Comparison of ENCODE assay signal across 22 cellular contexts in genomic region chr11:44846852-44847251, GRCh38.
"Had no signal": no experiment of that assay in that cellular context is flagged by ENCODE, and none has a peak within 500 bp of the region (broad histone marks: within the 10 kb centered on the region; RNA-seq: fewer than 3 reads in every experiment).

No MANE protein-coding gene starts in this region.

- H3K4me1 Mint-ChIP-seq: IgD-negative memory B cell had no signal

- H3K27ac ChIP-seq: KMS-11, SJSA1 had no signal

- H3K4me3 Mint-ChIP-seq: IgD-negative memory B cell had no signal

- H3K4me3 ChIP-seq: K562, SJSA1 had no signal

- DNase-seq: Kasumi-1, MM.1S, NCI-H1092 treated with DMSO at 0.1 percent for 48 hours, NCI-H1436, NCI-H187, NCI-H2029, NCI-H2081 treated with DMSO at 0.1 percent for 48 hours, NCI-H2171, NCI-H226, NCI-H510A, NCI-H524 treated with DMSO at 0.1 percent for 48 hours, NCI-H69, NCI-H774, Right ventricle myocardium superior, RPMI8226, SIG-M5, SK-N-SH had no signal

- H3K36me3 ChIP-seq: SJSA1 had no signal

- FAIRE-seq: K562, RCC 7860 had no signal

- H3K27me3 Mint-ChIP-seq: IgD-negative memory B cell had no signal

- H3K27me3 ChIP-seq: SJSA1 had no signal

- ATAC-seq: K562 had no signal

- H3K9me3 ChIP-seq: SJSA1, SK-N-SH had no signal

- H3K4me2 ChIP-seq: KMS-11, SK-N-SH had no signal

- H3K9ac ChIP-seq: KMS-11, SK-N-SH had no signal
